11 cellular contexts compared by ENCODE assay signal in genomic region chr13:41402695-41403511, GRCh38. TPM values are rescaled to one million over a fixed set of nuclear protein-coding genes. Genes with fewer than 3 reads are reported as not detected.
DNase-seq lines count a peak whose midpoint lies in the region; ATAC-seq and TF ChIP-seq lines count a peak whose summit lies in the region.
"Had no signal": no experiment of that assay in that cellular context is flagged by ENCODE, and none has a peak within 500 bp of the region (broad histone marks: within the 10 kb centered on the region; RNA-seq: fewer than 3 reads in every experiment).

No MANE protein-coding gene starts in this region.

- ATAC-seq in esophagus mucosa, result peak; percentile 20

- TF ChIP-seq CTCF in OCI-LY3 (IDR thresholded peaks at IDR 0.05; ENCODE audit: low read depth, low read length) (no peak), osteoblast (IDR thresholded peaks at IDR 0.05; ENCODE audit: extremely low read depth, low read depth, low read length) (no peak), transverse colon (IDR thresholded peaks at IDR 0.05) (no peak)

- intact Hi-C loops in transverse colon (cut with DNase I; ENCODE audit: low total_unique reads), result no loop called here

- no peaks in the 10 kb centered on the region for H4K20me1 ChIP-seq in OCI-LY3 (ENCODE audit: insufficient read depth, low read length)
- H4K20me1 ChIP-seq in osteoblast (ENCODE audit: insufficient read depth, low read length), result no peaks in the 10 kb centered on the region

- 0 out of 2 replicates have a peak, but pooled peaks cover 7% of the 10 kb centered on the region for H3K27me3 ChIP-seq in OCI-LY3 (ENCODE audit: low read depth, low read length)
- no peaks in the 10 kb centered on the region for H3K27me3 ChIP-seq in osteoblast (ENCODE audit: insufficient read depth, low read length)
- H3K27me3 ChIP-seq in transverse colon, result no peaks in the 10 kb centered on the region
- H3K27me3 ChIP-seq: brain microvascular endothelial cell had no signal

- H3K4me3 ChIP-seq in OCI-LY3 (ENCODE audit: low read length), result no peak overlapping the region
- no peak overlapping the region for H3K4me3 ChIP-seq in osteoblast (ENCODE audit: insufficient read depth, low read length)
- no peak overlapping the region for H3K4me3 ChIP-seq in transverse colon

- no peak overlapping the region for H3K9ac ChIP-seq in OCI-LY3 (ENCODE audit: low read length)

- no peaks in the 10 kb centered on the region for H3K9me3 ChIP-seq in OCI-LY3 (ENCODE audit: insufficient read depth, low read length)
- no peaks in the 10 kb centered on the region for H3K9me3 ChIP-seq in osteoblast (ENCODE audit: low read depth, low read length)
- H3K9me3 ChIP-seq in transverse colon, result no peaks in the 10 kb centered on the region

- peak; percentile 17 for DNase-seq in DMS153 (lab: John Stamatoyannopoulos, UW)
- DNase-seq in DMS153 treated with DMSO at 0.1 percent for 48 hours (lab: John Stamatoyannopoulos, UW; ENCODE audit: unreplicated experiment), result no peak
- DNase-seq in osteoblast (ENCODE audit: insufficient read length, low spot score, missing footprints), result no peak
- no peak for DNase-seq in transverse colon
- no peak for DNase-seq in midbrain (lab: John Stamatoyannopoulos, UW)
- no peak for DNase-seq in T-helper 9 cell
- DNase-seq: 8988T, brain microvascular endothelial cell, occipital lobe had no signal

- no peak for TF ChIP-seq EP300 in transverse colon (IDR thresholded peaks at IDR 0.05; ENCODE audit: low read depth)

- H2AFZ ChIP-seq in OCI-LY3 (ENCODE audit: low read depth, low read length), result peak overlapping the region; percentile 20; the same call in 1 of the 2 replicates
- H2AFZ ChIP-seq in osteoblast (ENCODE audit: low read length), result peak overlapping the region; percentile 94

- H3K4me1 ChIP-seq in OCI-LY3 (ENCODE audit: low read length) (no peaks in the 10 kb centered on the region), osteoblast (ENCODE audit: insufficient read depth, low read length) (no peaks in the 10 kb centered on the region), transverse colon (no peaks in the 10 kb centered on the region)

- no peak overlapping the region for H3K4me2 ChIP-seq in OCI-LY3 (ENCODE audit: low read length)
- H3K4me2 ChIP-seq in osteoblast (ENCODE audit: insufficient read depth, low read length), result no peak overlapping the region

- in situ Hi-C loops in transverse colon (cut with MboI; ENCODE audit: low pct_ligation_motif_present in 1 of 4, low pct_unique_long_range_greater_than_20kb in 1 of 4, low sequenced_read_pairs in 3 of 4), result loop anchor here in 2 of 4 donors (25.0 kb wide), 3 partner anchors 234 to 709 kb away; no protein-coding TSS in a partner anchor

- H3K27ac ChIP-seq in OCI-LY3 (ENCODE audit: low read length) (no peak overlapping the region), osteoblast (ENCODE audit: low read depth, low read length) (no peak overlapping the region), transverse colon (no peak overlapping the region)
- H3K27ac ChIP-seq: brain microvascular endothelial cell had no signal

- WGBS in transverse colon (ENCODE audit: low coverage in 1 of 2), 2 donors, result 88 to 100% methylated on average over 1 to 14 of the region's 14 CpGs

- H3K36me3 ChIP-seq in OCI-LY3 (replicated peaks; ENCODE audit: low read depth, low read length) (no peaks in the 10 kb centered on the region), osteoblast (ENCODE audit: insufficient read depth, low read length) (no peaks in the 10 kb centered on the region), transverse colon (no peaks in the 10 kb centered on the region)
- H3K36me3 ChIP-seq: brain microvascular endothelial cell had no signal

- H3K79me2 ChIP-seq in OCI-LY3 (ENCODE audit: low read length) (no peaks in the 10 kb centered on the region), osteoblast (ENCODE audit: insufficient read depth, low read length) (no peaks in the 10 kb centered on the region)

- TF ChIP-seq POLR2A in transverse colon (IDR thresholded peaks at IDR 0.05), result no peak

RNA-seq across cellular contexts. Expression of gene RGCC, which starts 54.4 kb away (rescaled TPM):
- total RNA-seq in esophagus mucosa, result 5.5 TPM
- total RNA-seq in osteoblast, result 2.2 and 2.9 TPM in 2 replicates
- total RNA-seq in transverse colon, result 10 to 100 TPM in 3 of 4 donors, 1 to 10 TPM in 1; 5.6 to 54.1 (median 35.6) TPM
